In the genomic region with DNA sequence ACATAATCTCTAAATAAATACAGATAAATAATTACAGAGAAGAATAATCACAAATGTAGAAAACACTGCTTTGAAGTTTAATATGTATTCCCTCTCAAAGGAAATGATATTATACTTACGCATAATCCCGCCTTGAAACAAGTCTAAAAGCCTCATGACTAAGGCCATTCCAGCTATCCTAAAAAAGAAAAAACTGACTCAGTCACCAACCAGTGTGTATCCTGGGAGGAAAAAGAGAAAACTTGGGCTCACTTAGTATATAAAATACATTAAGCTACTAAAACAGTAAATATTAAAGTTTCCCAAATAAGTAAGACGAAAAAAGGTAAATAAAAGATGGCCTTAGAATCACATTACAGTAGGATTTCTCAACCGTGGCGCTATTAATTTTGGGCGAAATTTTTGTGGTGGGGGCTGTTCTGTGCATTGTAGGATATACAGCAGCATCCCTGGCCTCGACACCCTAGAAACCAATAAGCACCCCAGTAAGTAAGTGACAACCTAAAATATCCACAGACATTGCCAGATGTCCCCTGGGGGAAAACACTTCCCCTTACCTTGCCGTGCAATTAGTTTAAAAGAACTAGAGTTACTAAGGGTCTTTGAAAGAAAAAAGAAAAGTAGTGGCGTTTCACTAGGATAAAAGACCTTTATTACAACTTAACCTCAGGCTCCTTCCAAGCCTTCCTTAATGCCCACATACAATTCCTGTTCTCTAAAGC, we compare ENCODE assay signal across 8 cellular contexts. TPM values are rescaled to one million over a fixed set of nuclear protein-coding genes. Genes with fewer than 3 reads are reported as not detected.
DNase-seq lines count a peak whose midpoint lies in the region; ATAC-seq and TF ChIP-seq lines count a peak whose summit lies in the region.

No MANE protein-coding gene starts in this region.

- WGBS in sigmoid colon, 2 donors: 24 to 43% methylated on average over 9 of the region's 9 CpGs

- H3K4me3 ChIP-seq in GM08714 (ENCODE audit: low read length) (peak overlapping the region; percentile 89), SJSA1 (peak overlapping the region; percentile 81), fibroblast of mammary gland (ENCODE audit: control insufficient read depth, low read depth, low read length) (peak overlapping the region; percentile 98), sigmoid colon (peak overlapping the region; percentile 84 to 98 (median 92))

- H3K4me1 ChIP-seq in SJSA1 (replicated peaks): peaks cover 13% of the 10 kb centered on the region
- peaks cover 0 to 26% (median 20%) of the 10 kb centered on the region in 4 donors for H3K4me1 ChIP-seq in sigmoid colon

- no peak for TF ChIP-seq EP300 in sigmoid colon (IDR thresholded peaks at IDR 0.05)

- no peak for TF ChIP-seq POLR2A in sigmoid colon (IDR thresholded peaks at IDR 0.05)

- H3K36me3 ChIP-seq in SJSA1: peaks cover 60% of the 10 kb centered on the region
- H3K36me3 ChIP-seq in sigmoid colon: peaks cover 35 to 47% (median 37%) of the 10 kb centered on the region in 4 donors

- DNase-seq in SJSA1 (ENCODE audit: low read depth in 1 of 2, low spot score in 2 of 2) (peak in 1 of 2 experiments; percentile 30), fibroblast of mammary gland (ENCODE audit: low read depth) (peak; percentile 52), sigmoid colon (no peak), NCI-H345 (lab: John Stamatoyannopoulos, UW) (no peak), NCI-H226 (no peak)

- no peak for ATAC-seq in GM19023 (IDR thresholded peaks at IDR 0.05; ENCODE audit: unreplicated experiment)
- ATAC-seq in GM19467 (IDR thresholded peaks at IDR 0.05; ENCODE audit: unreplicated experiment): no peak

- intact Hi-C loops in sigmoid colon (cut with DNase I): loop anchor here (2.0 to 10.0 kb wide), 3 partner anchors 31 to 621 kb away; a partner anchor contains a TSS

- H3K27ac ChIP-seq in SJSA1 (peak overlapping the region; percentile 100), sigmoid colon (peak overlapping the region; percentile 97 to 100 (median 98))

- H3K27me3 ChIP-seq in SJSA1 (replicated peaks) (no peaks in the 10 kb centered on the region), sigmoid colon (no peaks in the 10 kb centered on the region)

- H3K9me3 ChIP-seq in SJSA1 (replicated peaks) (no peaks in the 10 kb centered on the region), sigmoid colon (no peaks in the 10 kb centered on the region)

- TF ChIP-seq CTCF in fibroblast of mammary gland (conservative IDR thresholded peaks at IDR 0.05; ENCODE audit: control insufficient read depth, insufficient read depth, low read depth, low read length) (no peak), sigmoid colon (IDR thresholded peaks at IDR 0.05) (no peak)

RNA-seq across cellular contexts. Expression of a gene that starts 1.1 kb away (rescaled TPM):
- 478 and 665 TPM in 2 replicates for total RNA-seq in SJSA1 (2014; rRNA removed; shearing (Covaris generic))
- 100 to 1,000 TPM; 148 to 244 (median 192) TPM for total RNA-seq in sigmoid colon
- 100 to 1,000 TPM in 2 of 3 donors, 10 to 100 TPM in 1; 75.1 to 136 (median 101) TPM for polyA plus RNA-seq in sigmoid colon

RNA-seq across cellular contexts. Expression of a gene that starts 31.1 kb away (rescaled TPM):
- 134 and 167 TPM in 2 replicates for total RNA-seq in SJSA1 (2014; rRNA removed; shearing (Covaris generic))
- 100 to 1,000 TPM in 2 of 4 donors, 10 to 100 TPM in 2; 67.0 to 117 (median 106) TPM for total RNA-seq in sigmoid colon
- polyA plus RNA-seq in sigmoid colon: 10 to 100 TPM; 49.9 to 62.0 (median 58.4) TPM
